11 cellular contexts compared by ENCODE assay signal in the genomic region with DNA sequence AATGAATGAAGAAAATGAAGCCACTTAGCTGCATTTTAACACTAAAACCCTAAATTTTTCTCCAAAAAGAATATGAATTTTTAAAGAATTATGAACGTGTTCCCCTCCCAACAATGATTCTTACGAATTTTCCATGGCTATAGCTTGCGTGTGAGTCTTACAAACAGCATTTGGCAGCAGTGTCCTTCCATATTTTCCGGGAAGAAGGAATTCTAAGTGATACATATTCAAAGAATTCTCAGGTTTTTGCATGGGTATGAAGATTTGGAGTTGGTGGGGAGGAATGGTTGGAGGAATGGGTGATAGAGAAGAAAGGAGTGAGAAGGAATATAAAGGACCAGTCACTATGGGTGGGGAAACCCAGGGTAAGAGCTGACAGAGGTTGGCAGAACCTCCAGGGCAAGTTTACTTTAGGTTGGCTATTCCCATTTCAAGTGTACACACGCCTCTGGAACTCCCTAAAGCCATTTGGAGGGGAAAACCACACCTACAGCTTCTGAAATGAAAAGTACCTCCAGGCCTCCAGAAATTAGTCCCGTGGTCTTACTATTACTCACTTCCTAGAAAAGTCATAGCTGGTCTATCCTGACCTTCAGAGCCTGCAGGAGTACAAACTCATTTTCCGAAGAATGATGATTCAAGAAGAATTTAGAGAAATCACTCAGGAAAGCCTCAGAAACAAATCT.
DNase-seq lines count a peak whose midpoint lies in the region; ATAC-seq and TF ChIP-seq lines count a peak whose summit lies in the region.
"Had no signal": no experiment of that assay in that cellular context is flagged by ENCODE, and none has a peak within 500 bp of the region (broad histone marks: within the 10 kb centered on the region; RNA-seq: fewer than 3 reads in every experiment).

No MANE protein-coding gene starts in this region.

- TF ChIP-seq CTCF in natural killer cell (IDR thresholded peaks at IDR 0.05): no peak
- no peak for TF ChIP-seq CTCF in RWPE2 (IDR thresholded peaks at IDR 0.05; ENCODE audit: poor library complexity, severe bottlenecking)

- H3K4me3 ChIP-seq in RWPE2 (ENCODE audit: severe bottlenecking): no peak overlapping the region
- H3K4me3 ChIP-seq in aorta (ENCODE audit: low read length in 2 of 2): no peak overlapping the region
- H3K4me3 ChIP-seq: colonic mucosa had no signal

- no peaks in the 10 kb centered on the region for H3K36me3 ChIP-seq in RWPE2 (ENCODE audit: low read depth)
- no peaks in the 10 kb centered on the region for H3K36me3 ChIP-seq in aorta (ENCODE audit: control insufficient read depth in 1 of 2, insufficient read depth in 2 of 2, low read length in 1 of 2)
- H3K36me3 ChIP-seq: colonic mucosa had no signal

- DNase-seq in natural killer cell treated with Interleukin-12 subunit alpha and Interleukin-12 subunit beta and Interleukin-15 and Interleukin-18, amount 100 ng/mL, for 72 hours (ENCODE audit: low spot score): no peak
- DNase-seq in natural killer cell (no peak), RWPE2 (ENCODE audit: low spot score) (no peak), fibroblast of peridontal ligament (ENCODE audit: extremely low read depth) (peak; percentile 79), aorta (no peak), epidermal melanocyte (ENCODE audit: insufficient read length, low spot score) (no peak), activated gamma-delta T cell (lab: John Stamatoyannopoulos, UW) (no peak)
- DNase-seq: CD8-positive, alpha-beta memory T cell; colonic mucosa; NCI-H2227 treated with DMSO at 0.1 percent for 48 hours had no signal

- peak overlapping the region; percentile 43 for H3K4me3 Mint-ChIP-seq in natural killer cell treated with Interleukin-12 subunit alpha and Interleukin-12 subunit beta and Interleukin-15 and Interleukin-18, amount 100 ng/mL, for 72 hours
- H3K4me3 Mint-ChIP-seq in natural killer cell: no peak overlapping the region
- H3K4me3 Mint-ChIP-seq: CD8-positive, alpha-beta memory T cell had no signal

- H3K27ac ChIP-seq in RWPE2 (ENCODE audit: poor library complexity, severe bottlenecking) (peak overlapping the region; percentile 97), aorta (ENCODE audit: low read depth in 1 of 2, low read length in 2 of 2) (peak overlapping the region; percentile 44 to 49)
- H3K27ac ChIP-seq: colonic mucosa had no signal

- peaks cover 6% of the 10 kb centered on the region for H3K9me3 Mint-ChIP-seq in natural killer cell treated with Interleukin-12 subunit alpha and Interleukin-12 subunit beta and Interleukin-15 and Interleukin-18, amount 100 ng/mL, for 72 hours
- peaks cover 0 to 2% of the 10 kb centered on the region in 2 donors for H3K9me3 Mint-ChIP-seq in natural killer cell

- ATAC-seq in natural killer cell treated with Interleukin-12 subunit alpha and Interleukin-12 subunit beta and Interleukin-15 and Interleukin-18, amount 100 ng/mL, for 72 hours: peak; percentile 80 to 81
- ATAC-seq in natural killer cell: no peak
- peak; percentile 91 for ATAC-seq in RWPE2 (ENCODE audit: low read depth)
- ATAC-seq in aorta (ENCODE audit: low FRiP score): no peak
- ATAC-seq in HG03442 (IDR thresholded peaks at IDR 0.05; ENCODE audit: unreplicated experiment): no peak

- H3K27me3 Mint-ChIP-seq in natural killer cell treated with Interleukin-12 subunit alpha and Interleukin-12 subunit beta and Interleukin-15 and Interleukin-18, amount 100 ng/mL, for 72 hours: peaks cover 0 to 12% of the 10 kb centered on the region in 2 donors
- H3K27me3 Mint-ChIP-seq in natural killer cell (ENCODE audit: low read depth in 2 of 2): peaks cover 4 to 31% of the 10 kb centered on the region in 2 donors

- H3K4me1 ChIP-seq in RWPE2 (ENCODE audit: insufficient read depth, poor library complexity, severe bottlenecking) (peaks cover 34% of the 10 kb centered on the region), aorta (ENCODE audit: control insufficient read depth in 1 of 2, insufficient read depth in 2 of 2, low read length in 2 of 2) (peaks cover 0 to 2% of the 10 kb centered on the region in 2 donors)
- H3K4me1 ChIP-seq: colonic mucosa had no signal

- 56 to 60% methylated on average over 7 of the region's 7 CpGs for WGBS in aorta, 2 donors

- intact Hi-C loops in natural killer cell (cut with micrococcal nuclease) (no loop called here), aorta (cut with DNase I) (loop anchor here in 1 of 2 donors (5.0 kb wide), 1 partner anchor 94 kb away; no protein-coding TSS in a partner anchor)

- H3K9me3 ChIP-seq in RWPE2 (ENCODE audit: severe bottlenecking) (no peaks in the 10 kb centered on the region), aorta (ENCODE audit: control insufficient read depth, low read length) (no peaks in the 10 kb centered on the region)
- H3K9me3 ChIP-seq: colonic mucosa had no signal

- H3K36me3 Mint-ChIP-seq in natural killer cell treated with Interleukin-12 subunit alpha and Interleukin-12 subunit beta and Interleukin-15 and Interleukin-18, amount 100 ng/mL, for 72 hours: peaks cover 29% of the 10 kb centered on the region
- no peaks in the 10 kb centered on the region for H3K36me3 Mint-ChIP-seq in natural killer cell
- H3K36me3 Mint-ChIP-seq: CD8-positive, alpha-beta memory T cell had no signal

- H3K4me1 Mint-ChIP-seq in natural killer cell treated with Interleukin-12 subunit alpha and Interleukin-12 subunit beta and Interleukin-15 and Interleukin-18, amount 100 ng/mL, for 72 hours (ENCODE audit: low read depth in 2 of 2): peaks cover 20 to 23% of the 10 kb centered on the region in 2 donors
- H3K4me1 Mint-ChIP-seq in natural killer cell: peaks cover 0 to 4% of the 10 kb centered on the region in 2 donors
- H3K4me1 Mint-ChIP-seq: CD8-positive, alpha-beta memory T cell had no signal

- H3K27me3 ChIP-seq in RWPE2 (ENCODE audit: insufficient read depth, poor library complexity, severe bottlenecking) (no peaks in the 10 kb centered on the region), aorta (ENCODE audit: control insufficient read depth in 1 of 2, insufficient read depth in 2 of 2, low read length in 1 of 2) (no peaks in the 10 kb centered on the region)
- H3K27me3 ChIP-seq: colonic mucosa had no signal

- H3K27ac Mint-ChIP-seq in natural killer cell treated with Interleukin-12 subunit alpha and Interleukin-12 subunit beta and Interleukin-15 and Interleukin-18, amount 100 ng/mL, for 72 hours: peak overlapping the region; percentile 77 to 78
- no peak overlapping the region for H3K27ac Mint-ChIP-seq in natural killer cell
- H3K27ac Mint-ChIP-seq: CD8-positive, alpha-beta memory T cell had no signal

Comparison
In these comparisons a context has a peak if more than half of its experiments do, and no peak if none do; other contexts are left out.
1. ATAC-seq: peak in natural killer cell treated with Interleukin-12 subunit alpha and Interleukin-12 subunit beta and Interleukin-15 and Interleukin-18, amount 100 ng/mL, for 72 hours (2 of 2) and RWPE2 (single experiment); none in natural killer cell (0 of 3), aorta (single experiment) and HG03442 (single experiment).
2. H3K27ac Mint-ChIP-seq: peak in natural killer cell treated with Interleukin-12 subunit alpha and Interleukin-12 subunit beta and Interleukin-15 and Interleukin-18, amount 100 ng/mL, for 72 hours (2 of 2); none in natural killer cell (0 of 2).